18 cellular contexts compared by ENCODE assay signal in genomic region chr12:108146035-108146893, GRCh38. TPM values are rescaled to one million over a fixed set of nuclear protein-coding genes. Genes with fewer than 3 reads are reported as not detected.
DNase-seq lines count a peak whose midpoint lies in the region; ATAC-seq and TF ChIP-seq lines count a peak whose summit lies in the region.
"Had no signal": no experiment of that assay in that cellular context is flagged by ENCODE, and none has a peak within 500 bp of the region (broad histone marks: within the 10 kb centered on the region; RNA-seq: fewer than 3 reads in every experiment).

No MANE protein-coding gene starts in this region.

- peak; percentile 44 for ATAC-seq in GM23338
- ATAC-seq: HCT116 had no signal

- DNase-seq in G401 (ENCODE audit: low spot score) (peak; percentile 77), GM23338 (ENCODE audit: low spot score) (no peak), cerebellum (ENCODE audit: low spot score) (peak; percentile 41), neural progenitor cell (ENCODE audit: low spot score) (no peak), T-helper 2 cell (no peak), lower leg skin (ENCODE audit: low spot score in 2 of 2) (no peak)
- no peak for DNase-seq in effector CD8-positive, alpha-beta T cell (lab: John Stamatoyannopoulos, UW)
- DNase-seq in stimulated activated CD4-positive, alpha-beta T cell treated with anti-CD3 and anti-CD28 coated beads, Interleukin-2, amount 100 ng/mL, for 48 hours, result no peak
- DNase-seq: Calu3; CD4-positive, alpha-beta memory T cell; COR-L47; DMS53; DMS79 treated with DMSO at 0.1 percent for 48 hours; H9 had no signal

- intact Hi-C loops in lower leg skin (cut with DNase I; ENCODE audit: low total_unique reads), result no loop called here

- H3K9ac ChIP-seq in neural progenitor cell, result no peak overlapping the region

- TF ChIP-seq CTCF in GM23338 (conservative IDR thresholded peaks at IDR 0.05; ENCODE audit: low read depth in 2 of 2) (no peak), neural progenitor cell (IDR thresholded peaks at IDR 0.05) (no peak), lower leg skin (IDR thresholded peaks at IDR 0.05) (no peak)

- H3K4me1 ChIP-seq in GM23338 (ENCODE audit: insufficient read depth) (peaks cover 22% of the 10 kb centered on the region), neural progenitor cell (peaks cover 36% of the 10 kb centered on the region)

- H3K9me3 Mint-ChIP-seq in GM23338 (no peaks in the 10 kb centered on the region), neural progenitor cell (no peaks in the 10 kb centered on the region)
- H3K9me3 Mint-ChIP-seq: H9 had no signal

- in situ Hi-C loops in G401 (cut with HindIII; ENCODE audit: low sequenced_read_pairs), result no loop called here

- H4K20me1 ChIP-seq in GM23338 (replicated peaks; ENCODE audit: insufficient read depth), result no peaks in the 10 kb centered on the region
- H4K20me1 ChIP-seq in neural progenitor cell (ENCODE audit: low read depth), result no peaks in the 10 kb centered on the region

- H3K4me3 Mint-ChIP-seq in GM23338, result no peak overlapping the region
- no peak overlapping the region for H3K4me3 Mint-ChIP-seq in neural progenitor cell
- H3K4me3 Mint-ChIP-seq: CD4-positive, alpha-beta memory T cell; H9 had no signal

- H3K79me2 ChIP-seq in GM23338 (replicated peaks; ENCODE audit: insufficient read depth) (no peaks in the 10 kb centered on the region), neural progenitor cell (ENCODE audit: low read depth) (no peaks in the 10 kb centered on the region)

- no peaks in the 10 kb centered on the region for H3K36me3 ChIP-seq in GM23338 (ENCODE audit: insufficient read depth)
- H3K36me3 ChIP-seq in neural progenitor cell, result no peaks in the 10 kb centered on the region

- H3K27ac ChIP-seq in GM23338 (ENCODE audit: low read depth) (no peak overlapping the region), neural progenitor cell (no peak overlapping the region)

- WGBS in lower leg skin, 2 donors, result 61 to 62% methylated on average over 6 of the region's 6 CpGs

- H3K36me3 Mint-ChIP-seq in GM23338 (ENCODE audit: low read depth) (no peaks in the 10 kb centered on the region), neural progenitor cell (no peaks in the 10 kb centered on the region)
- H3K36me3 Mint-ChIP-seq: CD4-positive, alpha-beta memory T cell had no signal

- H3K4me1 Mint-ChIP-seq in GM23338, result peaks cover 27% of the 10 kb centered on the region
- H3K4me1 Mint-ChIP-seq in neural progenitor cell, result peaks cover 38% of the 10 kb centered on the region
- H3K4me1 Mint-ChIP-seq: CD4-positive, alpha-beta memory T cell had no signal

- H3F3A ChIP-seq in GM23338 (replicated peaks; ENCODE audit: low read depth) (no peaks in the 10 kb centered on the region), neural progenitor cell (ENCODE audit: low read depth) (peaks cover 16% of the 10 kb centered on the region)

- no peaks in the 10 kb centered on the region for H3K9me3 ChIP-seq in neural progenitor cell (ENCODE audit: low read depth)

- H3K27ac Mint-ChIP-seq in GM23338 (no peak overlapping the region), neural progenitor cell (no peak overlapping the region)
- H3K27ac Mint-ChIP-seq: CD4-positive, alpha-beta memory T cell had no signal

- no peak for TF ChIP-seq POLR2A in lower leg skin (IDR thresholded peaks at IDR 0.05)

- H2AFZ ChIP-seq in GM23338, result no peak overlapping the region
- no peak overlapping the region for H2AFZ ChIP-seq in neural progenitor cell (replicated peaks)

- H3K4me3 ChIP-seq in GM23338 (no peak overlapping the region), neural progenitor cell (no peak overlapping the region), lower leg skin (ENCODE audit: low read depth, poor library complexity, severe bottlenecking) (no peak overlapping the region)

- H3K4me2 ChIP-seq in GM23338 (0 out of 2 replicates have a peak overlapping the region, but pooled peaks have one; percentile 5), neural progenitor cell (peak overlapping the region; percentile 44)

- H3K27me3 Mint-ChIP-seq in GM23338 (ENCODE audit: insufficient read depth, low read depth, poor library complexity), result no peaks in the 10 kb centered on the region
- peaks cover 15% of the 10 kb centered on the region for H3K27me3 Mint-ChIP-seq in neural progenitor cell (ENCODE audit: insufficient read depth, low read depth)

- H3K27me3 ChIP-seq in GM23338 (ENCODE audit: insufficient read depth), result no peaks in the 10 kb centered on the region
- no peaks in the 10 kb centered on the region for H3K27me3 ChIP-seq in neural progenitor cell

- no peaks in the 10 kb centered on the region for H3K9me2 ChIP-seq in GM23338 (ENCODE audit: insufficient read depth)

TF ChIP-seq in GM23338, 12 proteins besides CTCF, POLR2A, EP300 and RAD21:
- TF ChIP-seq ZNF114 (CRISPR knock-in tag; IDR thresholded peaks at IDR 0.05) (no peak), ZNF331 (CRISPR knock-in tag; IDR thresholded peaks at IDR 0.05; ENCODE audit: low read depth) (no peak), CREB1 (CRISPR knock-in tag; IDR thresholded peaks at IDR 0.05; ENCODE audit: low read depth) (no peak)
- TF ChIP-seq, protein P1, sequence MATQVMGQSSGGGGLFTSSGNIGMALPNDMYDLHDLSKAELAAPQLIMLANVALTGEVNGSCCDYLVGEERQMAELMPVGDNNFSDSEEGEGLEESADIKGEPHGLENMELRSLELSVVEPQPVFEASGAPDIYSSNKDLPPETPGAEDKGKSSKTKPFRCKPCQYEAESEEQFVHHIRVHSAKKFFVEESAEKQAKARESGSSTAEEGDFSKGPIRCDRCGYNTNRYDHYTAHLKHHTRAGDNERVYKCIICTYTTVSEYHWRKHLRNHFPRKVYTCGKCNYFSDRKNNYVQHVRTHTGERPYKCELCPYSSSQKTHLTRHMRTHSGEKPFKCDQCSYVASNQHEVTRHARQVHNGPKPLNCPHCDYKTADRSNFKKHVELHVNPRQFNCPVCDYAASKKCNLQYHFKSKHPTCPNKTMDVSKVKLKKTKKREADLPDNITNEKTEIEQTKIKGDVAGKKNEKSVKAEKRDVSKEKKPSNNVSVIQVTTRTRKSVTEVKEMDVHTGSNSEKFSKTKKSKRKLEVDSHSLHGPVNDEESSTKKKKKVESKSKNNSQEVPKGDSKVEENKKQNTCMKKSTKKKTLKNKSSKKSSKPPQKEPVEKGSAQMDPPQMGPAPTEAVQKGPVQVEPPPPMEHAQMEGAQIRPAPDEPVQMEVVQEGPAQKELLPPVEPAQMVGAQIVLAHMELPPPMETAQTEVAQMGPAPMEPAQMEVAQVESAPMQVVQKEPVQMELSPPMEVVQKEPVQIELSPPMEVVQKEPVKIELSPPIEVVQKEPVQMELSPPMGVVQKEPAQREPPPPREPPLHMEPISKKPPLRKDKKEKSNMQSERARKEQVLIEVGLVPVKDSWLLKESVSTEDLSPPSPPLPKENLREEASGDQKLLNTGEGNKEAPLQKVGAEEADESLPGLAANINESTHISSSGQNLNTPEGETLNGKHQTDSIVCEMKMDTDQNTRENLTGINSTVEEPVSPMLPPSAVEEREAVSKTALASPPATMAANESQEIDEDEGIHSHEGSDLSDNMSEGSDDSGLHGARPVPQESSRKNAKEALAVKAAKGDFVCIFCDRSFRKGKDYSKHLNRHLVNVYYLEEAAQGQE (IDR thresholded peaks at IDR 0.05; ENCODE audit: unreplicated experiment), result no peak
TF ChIP-seq in GM23338: peak in this region for 0.

RNA-seq across cellular contexts. Expression of gene WSCD2, which starts 17.2 kb away (rescaled TPM):
- total RNA-seq in G401 (2014; rRNA removed; shearing (Covaris generic)), result 0.31 TPM in 1 of 2 replicates, not detected in the other
- 0.58 and 3.1 TPM in 2 replicates for total RNA-seq in GM23338 (2014; rRNA removed; shearing (Covaris generic))
- 0.66 and 1.6 TPM in 2 replicates for polyA plus RNA-seq in GM23338 (2016; fragmentation: Nextera tagmentation; extraction: Ambion mirVana)
- total RNA-seq in cerebellum (3.6 TPM), neural progenitor cell (ENCODE audit: low replicate concordance) (3.0 and 6.6 TPM in 2 replicates), lower leg skin (under 1 TPM; 0.15 to 0.63 (median 0.47) TPM)
- total RNA-seq: A172; A673; Calu3; CD4-positive, alpha-beta memory T cell had no signal
- polyA plus RNA-seq: BJ; CD4-positive, alpha-beta memory T cell had no signal

Comparison
In these comparisons a context has a peak if more than half of its experiments do, and no peak if none do; other contexts are left out.
1. DNase-seq: peak in G401 (single experiment) and cerebellum (single experiment); none in GM23338 (single experiment), neural progenitor cell (single experiment), effector CD8-positive, alpha-beta T cell (single experiment), T-helper 2 cell (0 of 5), stimulated activated CD4-positive, alpha-beta T cell treated with anti-CD3 and anti-CD28 coated beads, Interleukin-2, amount 100 ng/mL, for 48 hours (0 of 2) and lower leg skin (0 of 2).